21 cellular contexts compared by ENCODE assay signal in genomic region chr12:2759733-2760132, GRCh38.
"Had no signal": no experiment of that assay in that cellular context is flagged by ENCODE, and none has a peak within 500 bp of the region (broad histone marks: within the 10 kb centered on the region; RNA-seq: fewer than 3 reads in every experiment).

No MANE protein-coding gene starts in this region.

- H3K4me3 ChIP-seq: heart left ventricle, spleen, testis, tibial nerve, upper lobe of right lung had no signal

- H3K4me1 ChIP-seq: foreskin keratinocyte, heart left ventricle, spleen, testis, tibial nerve, upper lobe of right lung had no signal

- H3K27ac Mint-ChIP-seq: endodermal cell; mesothelial cell of epicardium; natural killer cell; stimulated activated memory B cell treated with anti-CD40 and anti-IgM and Interleukin-4, amounts not matched to agents 10 μg/mL and 1 μg/mL and 100 μg/mL, for 72 hours; stimulated activated naive CD8-positive, alpha-beta T cell treated with anti-CD3 and anti-CD28 coated beads, Interleukin-15, Interleukin-2, amounts not matched to agents 100 ng/mL and 50 ng/mL, for 24 hours had no signal

- H3K9me3 ChIP-seq: heart left ventricle, spleen, testis, tibial nerve, upper lobe of right lung had no signal

- ATAC-seq: foreskin keratinocyte; heart left ventricle; natural killer cell; sciatic nerve; stimulated activated memory B cell treated with anti-CD40 and anti-IgM and Interleukin-4, amounts not matched to agents 10 μg/mL and 1 μg/mL and 100 μg/mL, for 72 hours; upper lobe of right lung had no signal

- H3K36me3 ChIP-seq: upper lobe of right lung had no signal

- DNase-seq: cerebellar nuclear complex; dermis blood vessel endothelial cell; effector CD4-positive, alpha-beta T cell; endodermal cell; erythroblast; foreskin keratinocyte; heart left ventricle; hippocampal formation; kidney glomerular epithelial cell; natural killer cell; spleen; stimulated activated CD4-positive, alpha-beta T cell treated with anti-CD3 and anti-CD28 coated beads, Interleukin-15, amount 100 ng/mL, for 24 hours; stimulated activated CD4-positive, alpha-beta T cell treated with anti-CD3 and anti-CD28 coated beads, Interleukin-1b, Interleukin-23, amount 100 ng/mL, for 48 hours; stimulated activated CD4-positive, alpha-beta T cell treated with anti-CD3 and anti-CD28 coated beads, Interleukin-4, amount 100 ng/mL, for 24 hours; testis; upper lobe of right lung had no signal

- H3K27me3 ChIP-seq: testis, tibial nerve, upper lobe of right lung had no signal

- H3K27ac ChIP-seq: foreskin keratinocyte, heart left ventricle, spleen, testis, tibial nerve, upper lobe of right lung had no signal

- H3K4me3 Mint-ChIP-seq: endodermal cell; mesothelial cell of epicardium; natural killer cell; stimulated activated memory B cell treated with anti-CD40 and anti-IgM and Interleukin-4, amounts not matched to agents 10 μg/mL and 1 μg/mL and 100 μg/mL, for 72 hours; stimulated activated naive CD8-positive, alpha-beta T cell treated with anti-CD3 and anti-CD28 coated beads, Interleukin-15, Interleukin-2, amounts not matched to agents 100 ng/mL and 50 ng/mL, for 24 hours had no signal

- H3K9me3 Mint-ChIP-seq: endodermal cell; mesothelial cell of epicardium; natural killer cell; stimulated activated memory B cell treated with anti-CD40 and anti-IgM and Interleukin-4, amounts not matched to agents 10 μg/mL and 1 μg/mL and 100 μg/mL, for 72 hours; stimulated activated naive CD8-positive, alpha-beta T cell treated with anti-CD3 and anti-CD28 coated beads, Interleukin-15, Interleukin-2, amounts not matched to agents 100 ng/mL and 50 ng/mL, for 24 hours had no signal

- H3K36me3 Mint-ChIP-seq: mesothelial cell of epicardium, natural killer cell had no signal

- H3K4me1 Mint-ChIP-seq: endodermal cell; mesothelial cell of epicardium; natural killer cell; stimulated activated memory B cell treated with anti-CD40 and anti-IgM and Interleukin-4, amounts not matched to agents 10 μg/mL and 1 μg/mL and 100 μg/mL, for 72 hours had no signal
